8 cellular contexts compared by ENCODE assay signal in genomic region chr5:83947763-83948162, GRCh38.
"Had no signal": no experiment of that assay in that cellular context is flagged by ENCODE, and none has a peak within 500 bp of the region (broad histone marks: within the 10 kb centered on the region; RNA-seq: fewer than 3 reads in every experiment).

No MANE protein-coding gene starts in this region.

- H3K4me3 ChIP-seq: GM23338, K562 had no signal

- DNase-seq: H9, HCEC 1CT, IMR-90 had no signal

- H2AFZ ChIP-seq: GM23338 had no signal

- H3K4me2 ChIP-seq: GM23338 had no signal

- FAIRE-seq: H1, H54, HTR-8/SVneo, K562 had no signal
